Comparison of ENCODE assay signal across 1 cellular context in the genomic region with DNA sequence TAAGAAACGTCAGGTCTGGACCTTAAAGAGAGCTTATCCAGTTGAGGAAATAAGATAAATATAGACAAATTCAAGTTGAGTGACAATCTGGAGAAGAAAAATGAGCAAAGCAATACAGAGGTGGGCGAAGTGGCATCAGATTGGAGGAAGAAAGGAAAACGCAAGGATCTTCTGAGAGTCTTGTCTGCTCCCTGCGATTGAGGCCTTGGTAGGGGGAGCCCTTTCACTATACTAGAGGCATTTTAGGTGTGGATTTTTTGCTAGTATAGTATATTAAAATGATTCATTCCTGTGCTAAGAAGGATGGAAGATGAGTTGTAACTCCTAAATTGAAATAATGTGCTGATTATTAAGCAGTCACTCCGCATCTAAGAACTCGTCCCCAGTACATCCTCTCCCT.
TF ChIP-seq lines count a peak whose summit lies in the region.

No MANE protein-coding gene starts in this region.

TF ChIP-seq in HepG2, 621 proteins besides CTCF, POLR2A, EP300 and RAD21:
- TF ChIP-seq ZHX2 (IDR thresholded peaks at IDR 0.05; ENCODE audit: low read depth) (no peak), ZHX2 (CRISPR knock-in tag; IDR thresholded peaks at IDR 0.05; ENCODE audit: borderline replicate concordance) (no peak), BATF2 (CRISPR knock-in tag; IDR thresholded peaks at IDR 0.05) (no peak), MATR3 (CRISPR knock-in tag; IDR thresholded peaks at IDR 0.05) (no peak), ZBTB21 (CRISPR knock-in tag; IDR thresholded peaks at IDR 0.05) (no peak), ASH2L (IDR thresholded peaks at IDR 0.05; ENCODE audit: insufficient read length, low read depth, low read length) (no peak), TCF7L2 (IDR thresholded peaks at IDR 0.05; ENCODE audit: low read depth, low read length) (no peak), ZNF235 (CRISPR knock-in tag; IDR thresholded peaks at IDR 0.05; ENCODE audit: borderline replicate concordance) (no peak), HNRNPK (IDR thresholded peaks at IDR 0.05; ENCODE audit: low read depth, low read length, poor library complexity, severe bottlenecking) (no peak), ZNF34 (CRISPR knock-in tag; IDR thresholded peaks at IDR 0.05; ENCODE audit: borderline replicate concordance) (no peak), ZNF101 (CRISPR knock-in tag; IDR thresholded peaks at IDR 0.05; ENCODE audit: borderline replicate concordance, low read depth) (no peak), ZSCAN25 (CRISPR knock-in tag; IDR thresholded peaks at IDR 0.05) (no peak), ZNF790 (CRISPR knock-in tag; IDR thresholded peaks at IDR 0.05; ENCODE audit: borderline replicate concordance) (no peak), YEATS2 (CRISPR knock-in tag; IDR thresholded peaks at IDR 0.05; ENCODE audit: borderline replicate concordance) (no peak)
- TF ChIP-seq, protein P1, sequence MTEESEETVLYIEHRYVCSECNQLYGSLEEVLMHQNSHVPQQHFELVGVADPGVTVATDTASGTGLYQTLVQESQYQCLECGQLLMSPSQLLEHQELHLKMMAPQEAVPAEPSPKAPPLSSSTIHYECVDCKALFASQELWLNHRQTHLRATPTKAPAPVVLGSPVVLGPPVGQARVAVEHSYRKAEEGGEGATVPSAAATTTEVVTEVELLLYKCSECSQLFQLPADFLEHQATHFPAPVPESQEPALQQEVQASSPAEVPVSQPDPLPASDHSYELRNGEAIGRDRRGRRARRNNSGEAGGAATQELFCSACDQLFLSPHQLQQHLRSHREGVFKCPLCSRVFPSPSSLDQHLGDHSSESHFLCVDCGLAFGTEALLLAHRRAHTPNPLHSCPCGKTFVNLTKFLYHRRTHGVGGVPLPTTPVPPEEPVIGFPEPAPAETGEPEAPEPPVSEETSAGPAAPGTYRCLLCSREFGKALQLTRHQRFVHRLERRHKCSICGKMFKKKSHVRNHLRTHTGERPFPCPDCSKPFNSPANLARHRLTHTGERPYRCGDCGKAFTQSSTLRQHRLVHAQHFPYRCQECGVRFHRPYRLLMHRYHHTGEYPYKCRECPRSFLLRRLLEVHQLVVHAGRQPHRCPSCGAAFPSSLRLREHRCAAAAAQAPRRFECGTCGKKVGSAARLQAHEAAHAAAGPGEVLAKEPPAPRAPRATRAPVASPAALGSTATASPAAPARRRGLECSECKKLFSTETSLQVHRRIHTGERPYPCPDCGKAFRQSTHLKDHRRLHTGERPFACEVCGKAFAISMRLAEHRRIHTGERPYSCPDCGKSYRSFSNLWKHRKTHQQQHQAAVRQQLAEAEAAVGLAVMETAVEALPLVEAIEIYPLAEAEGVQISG (CRISPR knock-in tag; IDR thresholded peaks at IDR 0.05) = no peak
- TF ChIP-seq, protein P2, sequence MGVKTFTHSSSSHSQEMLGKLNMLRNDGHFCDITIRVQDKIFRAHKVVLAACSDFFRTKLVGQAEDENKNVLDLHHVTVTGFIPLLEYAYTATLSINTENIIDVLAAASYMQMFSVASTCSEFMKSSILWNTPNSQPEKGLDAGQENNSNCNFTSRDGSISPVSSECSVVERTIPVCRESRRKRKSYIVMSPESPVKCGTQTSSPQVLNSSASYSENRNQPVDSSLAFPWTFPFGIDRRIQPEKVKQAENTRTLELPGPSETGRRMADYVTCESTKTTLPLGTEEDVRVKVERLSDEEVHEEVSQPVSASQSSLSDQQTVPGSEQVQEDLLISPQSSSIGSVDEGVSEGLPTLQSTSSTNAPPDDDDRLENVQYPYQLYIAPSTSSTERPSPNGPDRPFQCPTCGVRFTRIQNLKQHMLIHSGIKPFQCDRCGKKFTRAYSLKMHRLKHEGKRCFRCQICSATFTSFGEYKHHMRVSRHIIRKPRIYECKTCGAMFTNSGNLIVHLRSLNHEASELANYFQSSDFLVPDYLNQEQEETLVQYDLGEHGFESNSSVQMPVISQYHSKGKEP (CRISPR knock-in tag; IDR thresholded peaks at IDR 0.05) = no peak
